In genomic region chr10:92238062-92238585, GRCh38 we compare ENCODE assay signal across 9 cellular contexts. TPM values are rescaled to one million over a fixed set of nuclear protein-coding genes. Genes with fewer than 3 reads are reported as not detected.
A peak's percentile ranks its signal among the peaks of the same experiment; 100 is the strongest.
DNase-seq lines count a peak whose midpoint lies in the region.
"Had no signal": no experiment of that assay in that cellular context is flagged by ENCODE, and none has a peak within 500 bp of the region (broad histone marks: within the 10 kb centered on the region; RNA-seq: fewer than 3 reads in every experiment).

No MANE protein-coding gene starts in this region.

- peaks cover 17% of the 10 kb centered on the region for H3K36me3 Mint-ChIP-seq in activated T-helper 1 cell treated with anti-CD3 and anti-CD28 coated beads, Interleukin-12 subunit alpha, Interleukin-12 subunit beta, Interleukin-2, Interleukin-4 antibody, amounts not matched to agents 30 ng/mL and 10 ng/mL and 1 ng/mL, durations not matched to agents 14 hours and 24 hours and 36 hours (ENCODE audit: low read depth)

- DNase-seq in DMS79 (lab: John Stamatoyannopoulos, UW) (peak; percentile 10), DMS79 treated with DMSO at 0.1 percent for 48 hours (lab: John Stamatoyannopoulos, UW) (no peak), cerebellar cortex (ENCODE audit: low spot score) (peak; percentile 56), medulla oblongata (ENCODE audit: extremely low spot score) (peak; percentile 37), superior temporal gyrus (ENCODE audit: extremely low spot score) (peak; percentile 60), amniotic stem cell (lab: John Stamatoyannopoulos, UW) (no peak), islet precursor cell (no peak)
- no peak for DNase-seq in activated T-helper 1 cell treated with anti-CD3 and anti-CD28 coated beads, Interleukin-12 subunit alpha, Interleukin-12 subunit beta, Interleukin-2, Interleukin-4 antibody, amounts not matched to agents 30 ng/mL and 10 ng/mL and 1 ng/mL, durations not matched to agents 14 hours and 24 hours and 36 hours (ENCODE audit: low spot score)
- DNase-seq: activated CD4-positive, alpha-beta T cell treated with anti-CD3 and anti-CD28 coated beads, Interleukin-2, amount 50 U/mL, for 48 hours had no signal

- peaks cover 26% of the 10 kb centered on the region for H3K4me1 Mint-ChIP-seq in activated T-helper 1 cell treated with anti-CD3 and anti-CD28 coated beads, Interleukin-12 subunit alpha, Interleukin-12 subunit beta, Interleukin-2, Interleukin-4 antibody, amounts not matched to agents 30 ng/mL and 10 ng/mL and 1 ng/mL, durations not matched to agents 14 hours and 24 hours and 36 hours (ENCODE audit: low read depth)

- no peak overlapping the region for H3K27ac Mint-ChIP-seq in activated T-helper 1 cell treated with anti-CD3 and anti-CD28 coated beads, Interleukin-12 subunit alpha, Interleukin-12 subunit beta, Interleukin-2, Interleukin-4 antibody, amounts not matched to agents 30 ng/mL and 10 ng/mL and 1 ng/mL, durations not matched to agents 14 hours and 24 hours and 36 hours

- intact Hi-C loops in activated T-helper 1 cell treated with anti-CD3 and anti-CD28 coated beads, Interleukin-12 subunit alpha, Interleukin-12 subunit beta, Interleukin-2, Interleukin-4 antibody, amounts not matched to agents 30 ng/mL and 10 ng/mL and 1 ng/mL, durations not matched to agents 14 hours and 24 hours and 36 hours (cut with micrococcal nuclease) = no loop called here

- H3K9me3 Mint-ChIP-seq in activated T-helper 1 cell treated with anti-CD3 and anti-CD28 coated beads, Interleukin-12 subunit alpha, Interleukin-12 subunit beta, Interleukin-2, Interleukin-4 antibody, amounts not matched to agents 30 ng/mL and 10 ng/mL and 1 ng/mL, durations not matched to agents 14 hours and 24 hours and 36 hours = no peaks in the 10 kb centered on the region

- no peak overlapping the region for H3K4me3 Mint-ChIP-seq in activated T-helper 1 cell treated with anti-CD3 and anti-CD28 coated beads, Interleukin-12 subunit alpha, Interleukin-12 subunit beta, Interleukin-2, Interleukin-4 antibody, amounts not matched to agents 30 ng/mL and 10 ng/mL and 1 ng/mL, durations not matched to agents 14 hours and 24 hours and 36 hours

- peaks cover 13% of the 10 kb centered on the region for H3K27me3 Mint-ChIP-seq in activated T-helper 1 cell treated with anti-CD3 and anti-CD28 coated beads, Interleukin-12 subunit alpha, Interleukin-12 subunit beta, Interleukin-2, Interleukin-4 antibody, amounts not matched to agents 30 ng/mL and 10 ng/mL and 1 ng/mL, durations not matched to agents 14 hours and 24 hours and 36 hours (ENCODE audit: insufficient read depth)

RNA-seq across cellular contexts. Expression of gene CPEB3, which starts 52.8 kb away (rescaled TPM):
- 2.5 and 2.7 TPM in 2 replicates for total RNA-seq in activated T-helper 1 cell treated with anti-CD3 and anti-CD28 coated beads, Interleukin-12 subunit alpha, Interleukin-12 subunit beta, Interleukin-2, Interleukin-4 antibody, amounts not matched to agents 30 ng/mL and 10 ng/mL and 1 ng/mL, durations not matched to agents 14 hours and 24 hours and 36 hours

RNA-seq across cellular contexts. Expression of gene MARCHF5, which starts 52.8 kb away (rescaled TPM):
- 22.5 and 23.9 TPM in 2 replicates for total RNA-seq in activated T-helper 1 cell treated with anti-CD3 and anti-CD28 coated beads, Interleukin-12 subunit alpha, Interleukin-12 subunit beta, Interleukin-2, Interleukin-4 antibody, amounts not matched to agents 30 ng/mL and 10 ng/mL and 1 ng/mL, durations not matched to agents 14 hours and 24 hours and 36 hours

Comparison
In these comparisons a context has a peak if more than half of its experiments do, and no peak if none do; other contexts are left out.
1. DNase-seq: peak in DMS79 (single experiment), cerebellar cortex (single experiment), medulla oblongata (single experiment) and superior temporal gyrus (single experiment); none in DMS79 treated with DMSO at 0.1 percent for 48 hours (single experiment), amniotic stem cell (single experiment), activated T-helper 1 cell treated with anti-CD3 and anti-CD28 coated beads, Interleukin-12 subunit alpha, Interleukin-12 subunit beta, Interleukin-2, Interleukin-4 antibody, amounts not matched to agents 30 ng/mL and 10 ng/mL and 1 ng/mL, durations not matched to agents 14 hours and 24 hours and 36 hours (single experiment) and islet precursor cell (single experiment).